Comparison of ENCODE assay signal across 25 cellular contexts in the genomic region with DNA sequence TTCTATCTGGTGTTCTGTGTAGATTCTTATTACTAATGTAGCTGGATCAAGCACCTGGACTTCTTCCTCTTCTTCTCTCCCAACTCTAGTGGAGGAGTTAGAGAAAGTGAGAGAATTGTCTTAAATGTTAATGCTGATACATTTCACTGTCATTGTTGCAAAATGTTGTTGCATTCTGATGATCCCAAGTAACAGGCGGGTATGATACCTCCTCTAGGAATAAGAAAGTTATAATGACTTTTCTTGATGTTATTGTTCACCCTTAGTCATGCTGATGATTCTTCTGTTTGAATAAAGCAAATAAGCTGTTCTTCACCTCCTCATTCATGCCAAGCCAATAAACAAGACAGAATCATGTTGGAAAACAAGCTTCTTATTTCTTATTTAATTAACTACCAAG. TPM values are rescaled to one million over a fixed set of nuclear protein-coding genes. Genes with fewer than 3 reads are reported as not detected.
"Had no signal": no experiment of that assay in that cellular context is flagged by ENCODE, and none has a peak within 500 bp of the region (broad histone marks: within the 10 kb centered on the region; RNA-seq: fewer than 3 reads in every experiment).

No MANE protein-coding gene starts in this region.

- ATAC-seq: gastrocnemius medialis; mucosa of descending colon; natural killer cell; stimulated activated effector memory CD8-positive, alpha-beta T cell treated with anti-CD3 and anti-CD28 coated beads, Interleukin-12 subunit alpha, Interleukin-12 subunit beta, amount 100 ng/mL, for 72 hours; stimulated activated naive CD8-positive, alpha-beta T cell treated with anti-CD3 and anti-CD28 coated beads, Interleukin-15, Interleukin-2, amounts not matched to agents 100 U/mL and 50 U/mL, for 24 hours had no signal

- H3K9me3 ChIP-seq: esophagus muscularis mucosa, gastrocnemius medialis, mucosa of descending colon, suprapubic skin, thyroid gland had no signal

- H3K4me1 Mint-ChIP-seq: immature natural killer cell; natural killer cell; neural crest cell; stimulated activated effector memory CD8-positive, alpha-beta T cell treated with anti-CD3 and anti-CD28 coated beads, Interleukin-12 subunit alpha, Interleukin-12 subunit beta, amount 100 ng/mL, for 72 hours had no signal

- H3K27ac ChIP-seq: dorsolateral prefrontal cortex, epithelial cell of prostate, gastrocnemius medialis, suprapubic skin, thyroid gland had no signal

- H3K36me3 ChIP-seq: esophagus muscularis mucosa, gastrocnemius medialis, suprapubic skin, thyroid gland had no signal

- DNase-seq: cortex of kidney; dorsolateral prefrontal cortex; effector memory CD4-positive, alpha-beta T cell; gastrocnemius medialis; immature natural killer cell; mucosa of descending colon; natural killer cell; posterior cingulate gyrus; stimulated activated CD4-positive, alpha-beta T cell treated with anti-CD3 and anti-CD28 coated beads, Interleukin-4, amount 100 ng/mL, for 1 hour; stimulated activated CD8-positive, alpha-beta memory T cell treated with anti-CD3 and anti-CD28 coated beads, Interleukin-4, amount 100 ng/mL, for 48 hours; stimulated activated naive CD8-positive, alpha-beta T cell treated with anti-CD3 and anti-CD28 coated beads, Interleukin-15, Interleukin-2, amounts not matched to agents 100 U/mL and 50 U/mL, for 24 hours; thyroid gland had no signal

- H3K4me1 ChIP-seq: gastrocnemius medialis, suprapubic skin, thyroid gland had no signal

- FAIRE-seq: endometrium, keratinocyte, urothelium cell line had no signal

- H3K36me3 Mint-ChIP-seq: immature natural killer cell; natural killer cell; stimulated activated effector memory CD8-positive, alpha-beta T cell treated with anti-CD3 and anti-CD28 coated beads, Interleukin-12 subunit alpha, Interleukin-12 subunit beta, amount 100 ng/mL, for 72 hours had no signal

- H3K27me3 ChIP-seq: esophagus muscularis mucosa, thyroid gland had no signal

- H3K9me3 Mint-ChIP-seq: neural crest cell, type B pancreatic cell had no signal

- H3K4me2 ChIP-seq: smooth muscle cell had no signal

- H3K4me3 ChIP-seq: dorsolateral prefrontal cortex, esophagus muscularis mucosa, gastrocnemius medialis, mucosa of descending colon, smooth muscle cell, suprapubic skin, thyroid gland had no signal

- H3K27ac Mint-ChIP-seq: immature natural killer cell; natural killer cell; stimulated activated effector memory CD8-positive, alpha-beta T cell treated with anti-CD3 and anti-CD28 coated beads, Interleukin-12 subunit alpha, Interleukin-12 subunit beta, amount 100 ng/mL, for 72 hours; type B pancreatic cell had no signal

- H3K4me3 Mint-ChIP-seq: immature natural killer cell; natural killer cell; neural crest cell; stimulated activated effector memory CD8-positive, alpha-beta T cell treated with anti-CD3 and anti-CD28 coated beads, Interleukin-12 subunit alpha, Interleukin-12 subunit beta, amount 100 ng/mL, for 72 hours; type B pancreatic cell had no signal

RNA-seq across cellular contexts. Expression of a gene that starts 9.1 kb away (rescaled TPM):
- total RNA-seq: gastrocnemius medialis, lung microvascular endothelial cell, mesenteric fat pad, natural killer cell, pulmonary artery endothelial cell, thyroid gland had no signal
- polyA plus RNA-seq: immature natural killer cell, keratinocyte had no signal
